Comparison of ENCODE assay signal across 8 cellular contexts in the genomic region with DNA sequence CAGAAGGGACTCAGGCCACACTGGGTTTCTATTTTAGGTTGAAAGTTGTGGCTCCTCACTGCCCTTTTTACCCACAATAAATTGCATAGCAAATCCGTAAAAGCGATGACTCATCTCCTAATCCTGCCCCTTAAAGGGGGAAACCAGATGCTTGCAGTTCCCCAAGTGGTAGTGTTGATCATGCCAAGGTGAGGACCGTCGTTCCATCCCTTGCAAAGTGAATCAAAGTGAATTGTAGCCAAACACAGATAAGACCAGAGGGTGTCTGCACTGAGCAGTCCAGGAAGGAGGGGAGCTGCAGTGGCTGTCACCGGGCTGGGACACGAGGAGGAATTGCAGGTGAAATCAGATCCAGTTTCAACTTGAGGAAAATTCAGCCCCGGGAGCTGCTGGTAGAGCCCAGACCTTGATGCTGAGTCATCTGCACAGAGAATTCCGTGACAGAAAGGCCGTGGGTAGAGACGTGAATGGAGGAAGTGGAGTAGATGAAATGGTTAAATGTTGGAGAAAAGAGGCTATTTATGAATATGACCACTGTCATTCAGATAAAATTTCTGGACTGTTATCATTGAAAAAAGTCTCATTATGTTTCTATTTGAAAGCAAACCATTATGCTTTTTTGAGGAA. TPM values are rescaled to one million over a fixed set of nuclear protein-coding genes. Genes with fewer than 3 reads are reported as not detected.
DNase-seq lines count a peak whose midpoint lies in the region; ATAC-seq and TF ChIP-seq lines count a peak whose summit lies in the region.

No MANE protein-coding gene starts in this region.

- peaks cover 73% of the 10 kb centered on the region for H3K36me3 Mint-ChIP-seq in MCF 10A (ENCODE audit: insufficient read depth, unreplicated experiment)

- 49 to 58% methylated on average over 10 of the region's 10 CpGs for WGBS in aorta, 2 donors

- BruUV-seq in MCF 10A (replicated peaks; lab: Mats Ljungman, UMichigan), result no TSS peak

- no peaks in the 10 kb centered on the region for H3K27me3 Mint-ChIP-seq in MCF 10A (ENCODE audit: insufficient read depth, unreplicated experiment)

- POLR2A ChIA-PET in MCF 10A (lab: Yijun Ruan, JAX), result interaction anchor here (0.7 to 1.1 kb wide), 3 partner anchors 12 to 644 kb away, joined by 3 read pairs; no protein-coding TSS in a partner anchor

- TF ChIP-seq POLR2A in breast epithelium (IDR thresholded peaks at IDR 0.05), result no peak

- H3K4me3 ChIP-seq in breast epithelium (no peak overlapping the region), HUES48 (ENCODE audit: low read depth, low read length) (no peak overlapping the region), skeletal muscle satellite cell (ENCODE audit: low read length) (peak overlapping the region; percentile 66), aorta (ENCODE audit: low read length in 2 of 2) (no peak overlapping the region)

- H3K36me3 ChIP-seq in breast epithelium (peaks cover 7% of the 10 kb centered on the region), HUES48 (ENCODE audit: control insufficient read depth, insufficient read depth, low read length) (peaks cover 62% of the 10 kb centered on the region), skeletal muscle satellite cell (ENCODE audit: insufficient read depth, low read length) (peaks cover 64% of the 10 kb centered on the region), aorta (ENCODE audit: control insufficient read depth in 1 of 2, insufficient read depth in 2 of 2, low read length in 1 of 2) (peaks cover 0 to 10% of the 10 kb centered on the region in 2 donors)

- no peaks in the 10 kb centered on the region for H3K9me3 Mint-ChIP-seq in MCF 10A (ENCODE audit: unreplicated experiment)

- DNase-seq in MCF 10A (ENCODE audit: unreplicated experiment) (peak; percentile 76), breast epithelium (ENCODE audit: low spot score in 2 of 2) (no peak), brain pericyte (ENCODE audit: low read depth, low spot score) (peak; percentile 12), aorta (no peak), HUDEP-2 (lab: John Stamatoyannopoulos, UW; ENCODE audit: unreplicated experiment in 76 of 76) (no peak), Right ventricle myocardium superior (no peak)

- H3K4me3 Mint-ChIP-seq in MCF 10A (ENCODE audit: unreplicated experiment), result peak overlapping the region; percentile 53

- H3K9me3 ChIP-seq in breast epithelium, result no peaks in the 10 kb centered on the region
- no peaks in the 10 kb centered on the region for H3K9me3 ChIP-seq in HUES48 (ENCODE audit: control insufficient read depth, insufficient read depth, low read length)
- H3K9me3 ChIP-seq in skeletal muscle satellite cell (replicated peaks; ENCODE audit: low read length), result no peaks in the 10 kb centered on the region
- H3K9me3 ChIP-seq in aorta (ENCODE audit: control insufficient read depth, low read length), result no peaks in the 10 kb centered on the region

- peaks cover 6% of the 10 kb centered on the region for H3K4me1 Mint-ChIP-seq in MCF 10A (ENCODE audit: insufficient read depth, unreplicated experiment)

- CTCF ChIA-PET in MCF 10A (lab: Yijun Ruan, JAX), result interaction anchor here (0.6 to 1.1 kb wide), 3 partner anchors 11 to 673 kb away, joined by 3 to 4 read pairs (median 3); no protein-coding TSS in a partner anchor

- peak overlapping the region; percentile 91 for H3K4me2 ChIP-seq in skeletal muscle satellite cell (ENCODE audit: low read length)

- H3K4me1 ChIP-seq in breast epithelium (no peaks in the 10 kb centered on the region), HUES48 (ENCODE audit: control insufficient read depth, insufficient read depth, low read length) (peaks cover 24% of the 10 kb centered on the region), skeletal muscle satellite cell (ENCODE audit: control insufficient read depth, insufficient read depth, low read length) (peaks cover 36% of the 10 kb centered on the region), aorta (ENCODE audit: control insufficient read depth in 1 of 2, insufficient read depth in 2 of 2, low read length in 2 of 2) (no peaks in the 10 kb centered on the region)

- peak overlapping the region; percentile 62 for H3K27ac Mint-ChIP-seq in MCF 10A (ENCODE audit: low read depth, unreplicated experiment)

- H3K9ac ChIP-seq in HUES48 (ENCODE audit: low read depth, low read length), result no peak overlapping the region
- peak overlapping the region; percentile 80 for H3K9ac ChIP-seq in skeletal muscle satellite cell (ENCODE audit: low read depth, low read length)

- intact Hi-C loops in MCF 10A (cut with micrococcal nuclease), result no loop called here
- intact Hi-C loops in breast epithelium (cut with DNase I; ENCODE audit: low total_unique reads), result no loop called here
- intact Hi-C loops in aorta (cut with DNase I), result no loop called here
- intact Hi-C loops in Right ventricle myocardium superior (cut with DNase I), result no loop called here

- H3K27ac ChIP-seq in breast epithelium (no peak overlapping the region), HUES48 (ENCODE audit: low read depth, low read length) (peak overlapping the region; percentile 76), aorta (ENCODE audit: low read depth in 1 of 2, low read length in 2 of 2) (no peak overlapping the region)

- H3K27me3 ChIP-seq in breast epithelium (no peaks in the 10 kb centered on the region), HUES48 (ENCODE audit: control insufficient read depth, insufficient read depth, low read length) (no peaks in the 10 kb centered on the region), skeletal muscle satellite cell (ENCODE audit: control insufficient read depth, insufficient read depth, low read length) (no peaks in the 10 kb centered on the region), aorta (ENCODE audit: control insufficient read depth in 1 of 2, insufficient read depth in 2 of 2, low read length in 1 of 2) (no peaks in the 10 kb centered on the region)

- TF ChIP-seq CTCF in MCF 10A (IDR thresholded peaks at IDR 0.05; ENCODE audit: unreplicated experiment) (no peak), breast epithelium (IDR thresholded peaks at IDR 0.05) (no peak)

- no peak for ATAC-seq in aorta (ENCODE audit: low FRiP score)
- ATAC-seq in Right ventricle myocardium superior (ENCODE audit: poor library complexity), result no peak

RNA-seq across cellular contexts. Expression of gene MMP17, which starts 44.2 kb away (rescaled TPM):
- total RNA-seq in MCF 10A (2022) (4.3 and 5.4 TPM in 2 replicates), breast epithelium (10 to 100 TPM in 1 of 3 donors, 1 to 10 TPM in 2; 2.9 to 18.6 (median 4.7) TPM), aorta (1 to 10 TPM; 1.9 to 5.4 TPM), Right ventricle myocardium superior (1.3 TPM)
- 13.3 and 18.8 TPM in 2 replicates for total RNA-seq in skeletal muscle satellite cell (2012; rRNA removed)
- 1 to 10 TPM; 1.0 to 5.4 TPM for polyA plus RNA-seq in aorta

Comparison
In these comparisons a context has a peak if more than half of its experiments do, and no peak if none do; other contexts are left out.
1. DNase-seq: peak in MCF 10A (single experiment) and brain pericyte (single experiment); none in breast epithelium (0 of 2), aorta (0 of 2), HUDEP-2 (0 of 76) and Right ventricle myocardium superior (single experiment).